Comparison of ENCODE assay signal across 15 cellular contexts in the genomic region with DNA sequence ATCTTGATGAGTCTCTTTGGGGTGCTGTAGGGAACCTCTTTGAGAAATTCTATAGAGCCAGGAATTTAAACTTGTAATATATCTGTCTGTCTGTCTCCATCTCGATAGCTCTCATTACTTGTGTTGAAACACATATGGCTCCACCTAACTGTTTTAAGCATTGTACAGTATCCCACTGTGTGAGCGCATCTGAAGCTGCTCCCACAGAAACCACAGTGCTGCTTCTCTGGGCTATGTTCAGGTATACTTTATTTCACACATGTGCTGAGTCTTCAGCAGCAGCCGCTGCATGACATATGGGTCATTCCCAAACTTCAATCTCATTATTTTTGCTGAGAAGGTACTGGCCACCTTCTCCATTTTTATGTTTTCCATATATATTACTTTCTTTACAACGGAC.
"Had no signal": no experiment of that assay in that cellular context is flagged by ENCODE, and none has a peak within 500 bp of the region (broad histone marks: within the 10 kb centered on the region; RNA-seq: fewer than 3 reads in every experiment).

No MANE protein-coding gene starts in this region.

- H3K4me1 ChIP-seq: parathyroid adenoma had no signal

- DNase-seq: activated CD4-positive, alpha-beta T cell treated with anti-CD3 and anti-CD28 coated beads, Interleukin-2, amount 50 U/mL, for 48 hours; activated CD8-positive, alpha-beta memory T cell treated with anti-CD3 and anti-CD28 coated beads, Interleukin-2, amount 50 U/mL, for 4 hours; activated gamma-delta T cell; amniotic stem cell; dermis blood vessel endothelial cell; stimulated activated CD4-positive, alpha-beta T cell treated with anti-CD3 and anti-CD28 coated beads, Interleukin-4, amount 100 ng/mL, for 4 hours; stimulated activated naive B cell treated with anti-CD40 and anti-IgM and Interleukin-4, amounts not matched to agents 10 μg/mL and 1 μg/mL and 100 μg/mL, for 72 hours; thyroid gland; WERI-Rb-1 had no signal

- H3K27me3 ChIP-seq: thyroid gland had no signal

- ATAC-seq: sciatic nerve; SK-N-SH treated with all-trans-retinoic acid at 6 μM for 48 hours; stimulated activated naive B cell treated with anti-CD40 and anti-IgM and Interleukin-4, amounts not matched to agents 10 μg/mL and 1 μg/mL and 100 μg/mL, for 72 hours had no signal

- H3K27ac ChIP-seq: parathyroid adenoma, thyroid gland, WERI-Rb-1 had no signal

- H3K27ac Mint-ChIP-seq: activated naive CD4-positive, alpha-beta T cell treated with anti-CD3 and anti-CD28 coated beads, Interleukin-2, amount 50 U/mL, for 72 hours; memory B cell; stimulated activated naive B cell treated with anti-CD40 and anti-IgM and Interleukin-4, amounts not matched to agents 10 μg/mL and 1 μg/mL and 100 μg/mL, for 72 hours had no signal

- H3K9me3 Mint-ChIP-seq: memory B cell had no signal

- H3K36me3 ChIP-seq: thyroid gland, WERI-Rb-1 had no signal

- H3K9ac ChIP-seq: parathyroid adenoma had no signal

- H3K4me2 ChIP-seq: smooth muscle cell had no signal

- H3K27me3 Mint-ChIP-seq: memory B cell; stimulated activated naive B cell treated with anti-CD40 and anti-IgM and Interleukin-4, amounts not matched to agents 10 μg/mL and 1 μg/mL and 100 μg/mL, for 72 hours had no signal

- H3K79me2 ChIP-seq: parathyroid adenoma had no signal

- H3K9me3 ChIP-seq: thyroid gland had no signal

- H2AFZ ChIP-seq: parathyroid adenoma had no signal

- H3K4me3 Mint-ChIP-seq: memory B cell; stimulated activated naive B cell treated with anti-CD40 and anti-IgM and Interleukin-4, amounts not matched to agents 10 μg/mL and 1 μg/mL and 100 μg/mL, for 72 hours had no signal

- H3K4me3 ChIP-seq: smooth muscle cell, thyroid gland had no signal
